8 cellular contexts compared by ENCODE assay signal in the genomic region with DNA sequence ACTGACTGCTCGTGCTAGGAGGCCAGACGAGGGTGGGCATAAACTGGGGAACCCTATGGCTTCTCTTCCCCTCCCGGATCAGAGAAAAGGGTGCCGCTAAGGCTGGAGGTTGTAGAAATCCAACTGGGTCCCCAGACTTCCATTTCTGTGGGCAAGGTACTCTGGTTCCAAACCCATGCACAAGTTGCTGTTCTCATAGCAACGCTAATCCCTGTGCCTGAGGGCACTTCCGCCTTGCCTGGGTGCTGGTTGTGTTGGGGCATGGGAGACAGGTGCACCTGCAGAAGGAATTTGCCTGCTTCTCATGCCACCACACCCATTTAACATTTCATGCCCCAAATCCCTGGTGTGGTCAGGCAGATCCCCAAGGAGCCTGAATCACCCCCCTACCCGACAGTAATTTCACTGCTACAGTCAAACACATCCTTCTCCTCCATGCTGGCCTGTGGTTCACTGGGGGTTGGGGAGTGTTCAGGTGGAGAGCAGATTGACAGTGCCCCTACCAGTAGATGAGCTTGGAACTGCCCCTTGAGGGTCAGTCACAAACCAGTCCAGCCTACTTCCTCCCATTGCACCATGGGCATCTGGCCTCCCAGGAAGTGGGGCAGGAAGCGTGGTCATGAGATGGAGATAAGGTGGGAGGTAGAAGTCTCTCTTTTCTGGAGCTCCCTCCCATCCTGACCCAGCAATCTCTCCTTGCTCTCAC. TPM values are rescaled to one million over a fixed set of nuclear protein-coding genes. Genes with fewer than 3 reads are reported as not detected.
DNase-seq lines count a peak whose midpoint lies in the region.

No MANE protein-coding gene starts in this region.

- H3K4me3 ChIP-seq in mesodermal cell (ENCODE audit: extremely low read depth, insufficient read depth, low read length, poor library complexity, severe bottlenecking): peak overlapping the region; percentile 75

- no peaks in the 10 kb centered on the region for H3K9me3 ChIP-seq in mesodermal cell (ENCODE audit: control insufficient read depth, low read length)

- H3K4me1 ChIP-seq in mesodermal cell (ENCODE audit: control insufficient read depth, insufficient read depth, low read length, poor library complexity, severe bottlenecking): peaks cover 16% of the 10 kb centered on the region

- H3K27ac ChIP-seq in cingulate gyrus (ENCODE audit: low read depth, low read length): peak overlapping the region; percentile 47
- no peak overlapping the region for H3K27ac ChIP-seq in mesodermal cell (ENCODE audit: low read depth, low read length, severe bottlenecking)

- DNase-seq in NCI-H1092 treated with DMSO at 0.1 percent for 48 hours (lab: John Stamatoyannopoulos, UW): peak; percentile 28
- no peak for DNase-seq in NCI-H1092 (lab: John Stamatoyannopoulos, UW)
- peak; percentile 74 for DNase-seq in HT1080 (ENCODE audit: low read depth)
- DNase-seq in SKM-1 treated with dmso at 0.1 percent for 144 hours (lab: John Stamatoyannopoulos, UW; ENCODE audit: unreplicated experiment): peak; percentile 47
- DNase-seq in ureter (ENCODE audit: low spot score): peak; percentile 70
- DNase-seq in NK-92 (lab: John Stamatoyannopoulos, UW; ENCODE audit: unreplicated experiment): no peak

- WGBS in mesodermal cell (ENCODE audit: insufficient coverage in 2 of 2), 2 experiments: 3 to 5% methylated on average over 4 of the region's 8 CpGs

- peaks cover 40% of the 10 kb centered on the region for H3K36me3 ChIP-seq in mesodermal cell (ENCODE audit: control insufficient read depth, insufficient read depth, low read length)

RNA-seq across cellular contexts. Expression of a gene that starts 1.2 kb away (rescaled TPM):
- total RNA-seq in HT1080 (2014; rRNA removed; shearing (Covaris generic)): 17.2 and 17.8 TPM in 2 replicates
- 15.2 and 17.2 TPM in 2 replicates for polyA plus RNA-seq in HT1080 (2015; cell fraction: cytosol; rRNA removed)
- 27.0 and 30.1 TPM in 2 replicates for polyA plus RNA-seq in HT1080 (2015; cell fraction: nucleus; rRNA removed)
- polyA plus RNA-seq in mesodermal cell (2013, experiment 1 of 2): 9.9 TPM
- polyA plus RNA-seq in mesodermal cell (2013, experiment 2 of 2): 8.1 TPM
- 10.1 TPM for total RNA-seq in ureter

RNA-seq across cellular contexts. Expression of a gene that starts 6.7 kb away (rescaled TPM):
- total RNA-seq in HT1080 (2014; rRNA removed; shearing (Covaris generic)): 35.0 and 46.0 TPM in 2 replicates
- polyA plus RNA-seq in HT1080 (2015; cell fraction: cytosol; rRNA removed): 55.0 and 55.4 TPM in 2 replicates
- 182 and 229 TPM in 2 replicates for polyA plus RNA-seq in HT1080 (2015; cell fraction: nucleus; rRNA removed)
- 53.6 TPM for polyA plus RNA-seq in mesodermal cell (2013, experiment 1 of 2)
- 43.7 TPM for polyA plus RNA-seq in mesodermal cell (2013, experiment 2 of 2)
- 45.4 TPM for total RNA-seq in ureter

RNA-seq across cellular contexts. Expression of a gene that starts 13.1 kb away (rescaled TPM):
- total RNA-seq in HT1080 (2014; rRNA removed; shearing (Covaris generic)): 17.9 and 18.2 TPM in 2 replicates
- polyA plus RNA-seq in HT1080 (2015; cell fraction: cytosol; rRNA removed): 9.3 and 10.1 TPM in 2 replicates
- polyA plus RNA-seq in HT1080 (2015; cell fraction: nucleus; rRNA removed): 44.6 and 47.3 TPM in 2 replicates
- 28.5 TPM for polyA plus RNA-seq in mesodermal cell (2013, experiment 1 of 2)
- 24.6 TPM for polyA plus RNA-seq in mesodermal cell (2013, experiment 2 of 2)
- total RNA-seq in ureter: 28.8 TPM

RNA-seq across cellular contexts. Expression of a gene that starts 23.6 kb away (rescaled TPM):
- 6.1 and 9.3 TPM in 2 replicates for total RNA-seq in HT1080 (2014; rRNA removed; shearing (Covaris generic))
- 46.0 and 56.4 TPM in 2 replicates for polyA plus RNA-seq in HT1080 (2015; cell fraction: cytosol; rRNA removed)
- polyA plus RNA-seq in HT1080 (2015; cell fraction: nucleus; rRNA removed): 60.3 and 62.5 TPM in 2 replicates
- polyA plus RNA-seq in mesodermal cell (2013, experiment 1 of 2): 38.2 TPM
- polyA plus RNA-seq in mesodermal cell (2013, experiment 2 of 2): 29.3 TPM
- total RNA-seq in ureter: 26.4 TPM

RNA-seq across cellular contexts. Expression of a gene that starts 40.5 kb away (rescaled TPM):
- not detected in 2 replicates for total RNA-seq in HT1080 (2014; rRNA removed; shearing (Covaris generic))
- polyA plus RNA-seq in HT1080 (2015; cell fraction: cytosol; rRNA removed): 0.06 and 0.15 TPM in 2 replicates
- 0.40 and 0.50 TPM in 2 replicates for polyA plus RNA-seq in HT1080 (2015; cell fraction: nucleus; rRNA removed)
- polyA plus RNA-seq in mesodermal cell (2013, experiment 1 of 2): 1.8 TPM
- polyA plus RNA-seq in mesodermal cell (2013, experiment 2 of 2): 1.4 TPM
- total RNA-seq in ureter: 0.42 TPM

Comparison
In these comparisons a context has a peak if more than half of its experiments do, and no peak if none do; other contexts are left out.
1. DNase-seq: peak in NCI-H1092 treated with DMSO at 0.1 percent for 48 hours (single experiment), HT1080 (single experiment), SKM-1 treated with dmso at 0.1 percent for 144 hours (single experiment) and ureter (single experiment); none in NCI-H1092 (single experiment) and NK-92 (single experiment).